ENCODE assay signal across 1 cellular context in the genomic region with DNA sequence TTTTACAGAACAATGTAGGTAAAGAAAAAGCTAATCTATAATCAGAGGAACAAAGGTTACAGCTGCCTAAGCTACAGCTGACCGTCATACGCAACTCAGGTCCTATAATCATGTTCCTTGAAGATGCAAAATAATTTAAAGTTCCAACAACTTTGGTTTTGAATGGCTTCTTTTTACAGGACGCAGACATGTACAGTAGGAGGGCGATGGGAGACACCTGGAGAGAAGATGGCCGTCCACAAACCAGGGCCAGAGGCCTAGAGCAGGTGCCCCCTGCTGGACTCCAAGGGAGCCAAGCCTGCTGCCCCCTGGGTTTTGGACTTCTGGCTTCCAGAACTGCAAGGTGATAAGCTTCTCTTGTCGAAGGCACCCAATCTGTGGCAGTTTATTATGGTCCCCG.
TF ChIP-seq lines count a peak whose summit lies in the region.

No MANE protein-coding gene starts in this region.

TF ChIP-seq in H1, 55 proteins besides CTCF, POLR2A, EP300 and RAD21:
- no peak for TF ChIP-seq CTBP2 (IDR thresholded peaks at IDR 0.05; ENCODE audit: borderline replicate concordance, insufficient read depth, insufficient read length, low read length)
- TF ChIP-seq YY1 (IDR thresholded peaks at IDR 0.05; ENCODE audit: low read depth, low read length) = peak; percentile 87
- no peak for TF ChIP-seq EZH2 (IDR thresholded peaks at IDR 0.05; ENCODE audit: low read depth, low read length, severe bottlenecking)
- TF ChIP-seq TCF12 (IDR thresholded peaks at IDR 0.05; ENCODE audit: low read depth, low read length) = no peak
- TF ChIP-seq RFX5 (IDR thresholded peaks at IDR 0.05; ENCODE audit: borderline replicate concordance, low read depth, low read length) = no peak
